ENCODE assay signal across 8 cellular contexts in the genomic region with DNA sequence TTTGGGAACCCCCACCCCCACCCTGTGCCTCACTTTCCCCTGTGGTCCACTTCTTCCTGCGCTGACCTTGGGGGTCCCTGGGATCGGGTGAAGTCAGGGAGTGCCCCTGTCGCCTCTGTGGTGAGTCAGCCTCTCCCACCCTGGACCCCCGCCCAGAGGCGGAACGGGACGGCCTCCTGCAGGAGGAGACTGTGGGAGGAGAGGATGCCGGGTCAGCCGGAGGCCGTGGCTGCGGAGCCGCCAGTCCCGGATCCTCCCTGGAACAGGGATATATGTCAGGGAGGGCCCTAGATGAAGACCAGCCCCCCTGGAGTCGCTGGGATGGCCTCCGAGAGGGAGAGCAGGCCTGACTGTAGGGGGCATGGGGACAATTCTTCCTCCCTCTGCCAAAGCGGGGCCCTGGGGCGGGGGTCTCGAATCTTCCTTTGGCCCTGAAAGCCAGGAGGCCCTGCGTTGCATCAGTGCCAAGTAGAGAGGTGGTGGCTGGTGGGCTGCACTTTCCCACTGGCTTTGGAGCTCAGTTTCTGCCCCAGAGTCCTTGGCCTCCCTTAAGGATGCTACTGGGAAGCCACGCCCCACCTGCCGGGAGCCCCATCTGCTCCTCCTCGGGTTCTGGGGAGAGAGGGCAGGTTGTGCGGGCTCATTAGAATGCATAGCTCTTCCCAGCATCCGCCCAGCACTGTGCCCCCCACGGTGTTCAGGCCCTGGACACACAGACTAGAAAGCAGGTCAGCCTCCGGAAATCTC. TPM values are rescaled to one million over a fixed set of nuclear protein-coding genes. Genes with fewer than 3 reads are reported as not detected.
DNase-seq lines count a peak whose midpoint lies in the region; ATAC-seq lines count a peak whose summit lies in the region.

No MANE protein-coding gene starts in this region.

- H3K9ac ChIP-seq in NT2/D1 (ENCODE audit: insufficient read length, low read depth), result peak overlapping the region; percentile 86

- no peaks in the 10 kb centered on the region for H3K9me3 ChIP-seq in NT2/D1 (ENCODE audit: insufficient read depth, low read length)

- H3K36me3 ChIP-seq in NT2/D1 (ENCODE audit: insufficient read depth, insufficient read length, low read length), result no peaks in the 10 kb centered on the region

- H3K27me3 Mint-ChIP-seq in naive thymus-derived CD8-positive, alpha-beta T cell, result peaks cover 22 to 72% (median 52%) of the 10 kb centered on the region in 5 donors

- POLR2A ChIA-PET in naive thymus-derived CD8-positive, alpha-beta T cell (lab: Charles Lee), result no interaction called here

- DNase-seq in DMS 273 (lab: John Stamatoyannopoulos, UW; ENCODE audit: unreplicated experiment) (peak; percentile 94), NT2/D1 (ENCODE audit: low read depth, low spot score) (peak; percentile 75), NCI-H2107 treated with DMSO at 0.1 percent for 48 hours (lab: John Stamatoyannopoulos, UW; ENCODE audit: unreplicated experiment) (no peak), NCI-H748 treated with DMSO at 0.1 percent for 48 hours (lab: John Stamatoyannopoulos, UW) (no peak), NCI-H526 treated with DMSO at 0.1 percent for 48 hours (lab: John Stamatoyannopoulos, UW) (no peak)
- no peak for DNase-seq in naive thymus-derived CD8-positive, alpha-beta T cell

- ATAC-seq in esophagus mucosa, result peak; percentile 12
- ATAC-seq in naive thymus-derived CD8-positive, alpha-beta T cell, result no peak
- no peak for ATAC-seq in HG02840 (IDR thresholded peaks at IDR 0.05; ENCODE audit: low FRiP score, unreplicated experiment)

- H3K36me3 Mint-ChIP-seq in naive thymus-derived CD8-positive, alpha-beta T cell, result no peaks in the 10 kb centered on the region

- H3K27ac Mint-ChIP-seq in naive thymus-derived CD8-positive, alpha-beta T cell, result peak overlapping the region in 1 of 10 donors; percentile 44

- H3K4me3 Mint-ChIP-seq in naive thymus-derived CD8-positive, alpha-beta T cell, result peak overlapping the region in 9 of 10 donors; percentile 28 to 74 (median 57)

- peaks cover 0 to 6% (median 0%) of the 10 kb centered on the region in 9 donors for H3K9me3 Mint-ChIP-seq in naive thymus-derived CD8-positive, alpha-beta T cell

- peaks cover 7% of the 10 kb centered on the region for H3K4me1 ChIP-seq in NT2/D1 (ENCODE audit: insufficient read depth, insufficient read length)

- H3K27me3 ChIP-seq in NT2/D1 (ENCODE audit: insufficient read depth, insufficient read length), result no peaks in the 10 kb centered on the region

- H3K4me3 ChIP-seq in NT2/D1 (ENCODE audit: insufficient read length, low read depth), result peak overlapping the region; percentile 85

- H3K4me1 Mint-ChIP-seq in naive thymus-derived CD8-positive, alpha-beta T cell, result peaks cover 4 to 18% (median 12%) of the 10 kb centered on the region in 4 donors

RNA-seq across cellular contexts. Expression of a gene that starts 0.9 kb away (rescaled TPM):
- 28.3 TPM for total RNA-seq in esophagus mucosa
- under 1 TPM; 0.27 to 0.34 TPM for total RNA-seq in naive thymus-derived CD8-positive, alpha-beta T cell
- not detected for polyA plus RNA-seq in naive thymus-derived CD8-positive, alpha-beta T cell

Comparison
In these comparisons a context has a peak if more than half of its experiments do, and no peak if none do; other contexts are left out.
1. DNase-seq: peak in DMS 273 (single experiment) and NT2/D1 (single experiment); none in naive thymus-derived CD8-positive, alpha-beta T cell (0 of 10), NCI-H2107 treated with DMSO at 0.1 percent for 48 hours (single experiment), NCI-H748 treated with DMSO at 0.1 percent for 48 hours (single experiment) and NCI-H526 treated with DMSO at 0.1 percent for 48 hours (single experiment).
2. RNA of a gene that starts 0.9 kb away (total RNA-seq): 28.3 TPM in esophagus mucosa (single experiment); 0.27 to 0.34 TPM in naive thymus-derived CD8-positive, alpha-beta T cell; every median in the first group is over 10 times any median in the second.